ENCODE assay signal across 1 cellular context in genomic region chr7:104982773-104983619, GRCh38.
TF ChIP-seq lines count a peak whose summit lies in the region.

No MANE protein-coding gene starts in this region.

TF ChIP-seq in GM12878, 131 proteins besides CTCF, POLR2A, EP300 and RAD21 (continued from another document):
- TF ChIP-seq, protein P1, sequence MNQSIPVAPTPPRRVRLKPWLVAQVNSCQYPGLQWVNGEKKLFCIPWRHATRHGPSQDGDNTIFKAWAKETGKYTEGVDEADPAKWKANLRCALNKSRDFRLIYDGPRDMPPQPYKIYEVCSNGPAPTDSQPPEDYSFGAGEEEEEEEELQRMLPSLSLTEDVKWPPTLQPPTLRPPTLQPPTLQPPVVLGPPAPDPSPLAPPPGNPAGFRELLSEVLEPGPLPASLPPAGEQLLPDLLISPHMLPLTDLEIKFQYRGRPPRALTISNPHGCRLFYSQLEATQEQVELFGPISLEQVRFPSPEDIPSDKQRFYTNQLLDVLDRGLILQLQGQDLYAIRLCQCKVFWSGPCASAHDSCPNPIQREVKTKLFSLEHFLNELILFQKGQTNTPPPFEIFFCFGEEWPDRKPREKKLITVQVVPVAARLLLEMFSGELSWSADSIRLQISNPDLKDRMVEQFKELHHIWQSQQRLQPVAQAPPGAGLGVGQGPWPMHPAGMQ (IDR thresholded peaks at IDR 0.05; ENCODE audit: borderline replicate concordance), result no peak
- TF ChIP-seq CBFB (IDR thresholded peaks at IDR 0.05; ENCODE audit: low read depth) (no peak), POLR2AphosphoS5 (IDR thresholded peaks at IDR 0.05; ENCODE audit: low read length) (no peak), CREM (IDR thresholded peaks at IDR 0.05; ENCODE audit: low read depth) (peak; percentile 10; the same call in 1 of the 2 replicates), MYB (IDR thresholded peaks at IDR 0.05; ENCODE audit: borderline replicate concordance, low read depth, low read length) (no peak), TBL1XR1 (IDR thresholded peaks at IDR 0.05; ENCODE audit: low read depth, low read length) (no peak), CBX3 (IDR thresholded peaks at IDR 0.05; ENCODE audit: borderline replicate concordance, low read depth) (no peak), NBN (IDR thresholded peaks at IDR 0.05) (no peak), SMAD1 (IDR thresholded peaks at IDR 0.05; ENCODE audit: low read depth, partially characterized antibody) (no peak), CEBPZ (IDR thresholded peaks at IDR 0.05; ENCODE audit: low read depth, low read length) (no peak), PAX5 (IDR thresholded peaks at IDR 0.05; ENCODE audit: borderline replicate concordance, low read depth, low read length) (no peak), ATF3 (IDR thresholded peaks at IDR 0.05; ENCODE audit: borderline replicate concordance, extremely low read depth, low read depth, low read length) (no peak), ZBED1 (IDR thresholded peaks at IDR 0.05; ENCODE audit: borderline replicate concordance) (0 out of 2 replicates have a peak, but pooled peaks have one; percentile 30), ZNF622 (IDR thresholded peaks at IDR 0.05) (no peak), TCF12 (IDR thresholded peaks at IDR 0.05; ENCODE audit: low read depth, low read length) (peak; percentile 85), BHLHE40 (IDR thresholded peaks at IDR 0.05; ENCODE audit: borderline replicate concordance in 1 of 2, low read depth in 2 of 2, low read length in 1 of 2) (no peak), ASH2L (IDR thresholded peaks at IDR 0.05; ENCODE audit: borderline replicate concordance, low read depth) (no peak), STAT1 (conservative IDR thresholded peaks at IDR 0.05) (no peak), SMC3 (IDR thresholded peaks at IDR 0.05; ENCODE audit: borderline replicate concordance, low read length) (no peak), NFIC (IDR thresholded peaks at IDR 0.05; ENCODE audit: low read depth, low read length) (peak; percentile 40), IKZF1 (conservative IDR thresholded peaks at IDR 0.05) (no peak), LARP7 (IDR thresholded peaks at IDR 0.05) (0 out of 2 replicates have a peak, but pooled peaks have one; percentile 7), MAX (IDR thresholded peaks at IDR 0.05; ENCODE audit: low read depth, low read length) (no peak), GABPA (IDR thresholded peaks at IDR 0.05; ENCODE audit: low read depth) (no peak), NKRF (conservative IDR thresholded peaks at IDR 0.05) (no peak), TCF3 (IDR thresholded peaks at IDR 0.05; ENCODE audit: borderline replicate concordance, insufficient read depth, low read depth, low read length) (peak; percentile 65; the same call in 1 of the 2 replicates)
- TF ChIP-seq, protein P2, sequence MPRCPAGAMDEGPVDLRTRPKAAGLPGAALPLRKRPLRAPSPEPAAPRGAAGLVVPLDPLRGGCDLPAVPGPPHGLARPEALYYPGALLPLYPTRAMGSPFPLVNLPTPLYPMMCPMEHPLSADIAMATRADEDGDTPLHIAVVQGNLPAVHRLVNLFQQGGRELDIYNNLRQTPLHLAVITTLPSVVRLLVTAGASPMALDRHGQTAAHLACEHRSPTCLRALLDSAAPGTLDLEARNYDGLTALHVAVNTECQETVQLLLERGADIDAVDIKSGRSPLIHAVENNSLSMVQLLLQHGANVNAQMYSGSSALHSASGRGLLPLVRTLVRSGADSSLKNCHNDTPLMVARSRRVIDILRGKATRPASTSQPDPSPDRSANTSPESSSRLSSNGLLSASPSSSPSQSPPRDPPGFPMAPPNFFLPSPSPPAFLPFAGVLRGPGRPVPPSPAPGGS (IDR thresholded peaks at IDR 0.05; ENCODE audit: borderline replicate concordance, insufficient read depth, low read depth, low read length, poor library complexity, severe bottlenecking), result no peak
- TF ChIP-seq, protein P3, sequence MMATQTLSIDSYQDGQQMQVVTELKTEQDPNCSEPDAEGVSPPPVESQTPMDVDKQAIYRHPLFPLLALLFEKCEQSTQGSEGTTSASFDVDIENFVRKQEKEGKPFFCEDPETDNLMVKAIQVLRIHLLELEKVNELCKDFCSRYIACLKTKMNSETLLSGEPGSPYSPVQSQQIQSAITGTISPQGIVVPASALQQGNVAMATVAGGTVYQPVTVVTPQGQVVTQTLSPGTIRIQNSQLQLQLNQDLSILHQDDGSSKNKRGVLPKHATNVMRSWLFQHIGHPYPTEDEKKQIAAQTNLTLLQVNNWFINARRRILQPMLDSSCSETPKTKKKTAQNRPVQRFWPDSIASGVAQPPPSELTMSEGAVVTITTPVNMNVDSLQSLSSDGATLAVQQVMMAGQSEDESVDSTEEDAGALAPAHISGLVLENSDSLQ (IDR thresholded peaks at IDR 0.05), result no peak
